Comparison of ENCODE assay signal across 25 cellular contexts in the genomic region with DNA sequence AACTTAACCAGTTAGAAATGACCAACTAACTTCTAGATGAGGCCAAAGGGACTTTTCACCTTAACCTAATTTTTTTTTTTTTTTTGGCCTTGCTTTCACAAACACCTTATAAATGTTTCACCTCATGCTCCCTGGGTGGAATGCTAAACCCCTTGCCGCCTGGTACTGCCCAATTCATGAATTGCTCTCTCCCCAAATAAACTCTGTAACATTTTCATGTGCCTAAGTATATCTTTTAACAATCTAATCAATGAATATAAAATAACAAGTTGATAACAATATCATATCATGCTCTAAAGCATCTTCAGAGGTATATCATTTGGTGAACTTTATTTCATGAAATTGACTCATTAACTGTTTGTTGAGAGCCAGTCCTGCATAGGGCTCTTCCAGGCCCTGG.
"Had no signal": no experiment of that assay in that cellular context is flagged by ENCODE, and none has a peak within 500 bp of the region (broad histone marks: within the 10 kb centered on the region; RNA-seq: fewer than 3 reads in every experiment).

No MANE protein-coding gene starts in this region.

- H3K27ac Mint-ChIP-seq: activated naive CD8-positive, alpha-beta T cell; activated T-cell treated with anti-CD3 and anti-CD28 coated beads, Interleukin-2, amount 50 U/mL, for 72 hours; endodermal cell; stimulated activated effector memory CD8-positive, alpha-beta T cell treated with anti-CD3 and anti-CD28 coated beads, Interleukin-12 subunit alpha, Interleukin-12 subunit beta, amount 100 ng/mL, for 72 hours; stimulated activated naive CD8-positive, alpha-beta T cell treated with anti-CD3 and anti-CD28 coated beads, Interleukin-15, Interleukin-2, amounts not matched to agents 100 ng/mL and 50 ng/mL, for 24 hours had no signal

- H3K4me1 ChIP-seq: prostate gland had no signal

- H3K27me3 ChIP-seq: ascending aorta, brain microvascular endothelial cell, esophagus muscularis mucosa, foreskin keratinocyte, heart right ventricle, pancreas, tibial artery had no signal

- H3K36me3 Mint-ChIP-seq: activated naive CD8-positive, alpha-beta T cell; naive B cell; stimulated activated effector memory CD8-positive, alpha-beta T cell treated with anti-CD3 and anti-CD28 coated beads, Interleukin-12 subunit alpha, Interleukin-12 subunit beta, amount 100 ng/mL, for 72 hours had no signal

- DNase-seq: activated CD4-positive, alpha-beta T cell treated with anti-CD3 and anti-CD28 coated beads for 4 hours; activated CD4-positive, alpha-beta T cell treated with anti-CD3 and anti-CD28 coated beads, Interleukin-2, amount 50 U/mL, for 4 hours; activated effector memory CD4-positive, alpha-beta T cell treated with Interleukin-2 at 50 U/mL for 16 hours; activated naive CD4-positive, alpha-beta T cell treated with Interleukin-2 at 50 U/mL for 16 hours; activated T-cell treated with anti-CD3 and anti-CD28 coated beads for 4 hours; activated T-cell treated with anti-CD3 and anti-CD28 coated beads, Interleukin-2, amount 50 U/mL, for 72 hours; brain microvascular endothelial cell; endodermal cell; foreskin keratinocyte; heart right ventricle; left ventricle myocardium superior; naive B cell; pancreas; retina; small intestine; stimulated activated CD4-positive, alpha-beta T cell treated with anti-CD3 and anti-CD28 coated beads, Interleukin-4, amount 100 ng/mL, for 24 hours; tibial artery had no signal

- H3K36me3 ChIP-seq: brain microvascular endothelial cell, pancreas, prostate gland had no signal

- ATAC-seq: activated T-cell treated with anti-CD3 and anti-CD28 coated beads, Interleukin-2, amount 50 U/mL, for 72 hours; heart right ventricle; left ventricle myocardium superior; pancreas; sciatic nerve; stimulated activated effector memory CD8-positive, alpha-beta T cell treated with anti-CD3 and anti-CD28 coated beads, Interleukin-12 subunit alpha, Interleukin-12 subunit beta, amount 100 ng/mL, for 72 hours had no signal

- H3K9me3 ChIP-seq: ascending aorta, esophagus muscularis mucosa, heart right ventricle, pancreas, prostate gland, tibial artery had no signal

- H3K4me3 Mint-ChIP-seq: activated naive CD8-positive, alpha-beta T cell; activated T-cell treated with anti-CD3 and anti-CD28 coated beads, Interleukin-2, amount 50 U/mL, for 72 hours; endodermal cell; naive B cell; stimulated activated effector memory CD8-positive, alpha-beta T cell treated with anti-CD3 and anti-CD28 coated beads, Interleukin-12 subunit alpha, Interleukin-12 subunit beta, amount 100 ng/mL, for 72 hours; stimulated activated naive CD8-positive, alpha-beta T cell treated with anti-CD3 and anti-CD28 coated beads, Interleukin-15, Interleukin-2, amounts not matched to agents 100 ng/mL and 50 ng/mL, for 24 hours had no signal

- FAIRE-seq: islet of Langerhans, pancreas, small intestine had no signal

- H3K27ac ChIP-seq: brain microvascular endothelial cell, foreskin keratinocyte, pancreas, prostate gland had no signal

- H3K4me1 Mint-ChIP-seq: stimulated activated effector memory CD8-positive, alpha-beta T cell treated with anti-CD3 and anti-CD28 coated beads, Interleukin-12 subunit alpha, Interleukin-12 subunit beta, amount 100 ng/mL, for 72 hours had no signal

- H3K9me3 Mint-ChIP-seq: activated T-cell treated with anti-CD3 and anti-CD28 coated beads, Interleukin-2, amount 50 U/mL, for 72 hours; endodermal cell; naive B cell; stimulated activated effector memory CD8-positive, alpha-beta T cell treated with anti-CD3 and anti-CD28 coated beads, Interleukin-12 subunit alpha, Interleukin-12 subunit beta, amount 100 ng/mL, for 72 hours; stimulated activated naive CD8-positive, alpha-beta T cell treated with anti-CD3 and anti-CD28 coated beads, Interleukin-15, Interleukin-2, amounts not matched to agents 100 ng/mL and 50 ng/mL, for 24 hours had no signal

- H3K4me3 ChIP-seq: ascending aorta, esophagus muscularis mucosa, heart right ventricle, pancreas, prostate gland, tibial artery had no signal
